31 cellular contexts compared by ENCODE assay signal in genomic region chr4:45063166-45063565, GRCh38.
DNase-seq lines count a peak whose midpoint lies in the region; ATAC-seq and TF ChIP-seq lines count a peak whose summit lies in the region.
"Had no signal": no experiment of that assay in that cellular context is flagged by ENCODE, and none has a peak within 500 bp of the region (broad histone marks: within the 10 kb centered on the region; RNA-seq: fewer than 3 reads in every experiment).

No MANE protein-coding gene starts in this region.

- H3K4me1 ChIP-seq in osteoblast (ENCODE audit: insufficient read depth, low read length): no peaks in the 10 kb centered on the region
- H3K4me1 ChIP-seq: BLaER1, HAP-1, prostate gland, right lobe of liver, vagina had no signal

- no peak overlapping the region for H2AFZ ChIP-seq in osteoblast (ENCODE audit: low read length)

- H3K4me3 ChIP-seq in osteoblast (ENCODE audit: insufficient read depth, low read length): no peak overlapping the region
- H3K4me3 ChIP-seq: BLaER1, coronary artery, HAP-1, prostate gland, right lobe of liver, vagina had no signal

- TF ChIP-seq CTCF in VCaP (conservative IDR thresholded peaks at IDR 0.05): no peak
- no peak for TF ChIP-seq CTCF in osteoblast (IDR thresholded peaks at IDR 0.05; ENCODE audit: extremely low read depth, low read depth, low read length)

- peak; percentile 11 for DNase-seq in D341Med (ENCODE audit: low spot score)
- peak; percentile 39 for DNase-seq in NCI-H2081 treated with DMSO at 0.1 percent for 48 hours (lab: John Stamatoyannopoulos, UW)
- peak; percentile 41 for DNase-seq in middle frontal gyrus (ENCODE audit: extremely low spot score, low spot score)
- no peak for DNase-seq in SW480 (ENCODE audit: low spot score)
- DNase-seq in osteoblast (ENCODE audit: insufficient read length, low spot score, missing footprints): no peak
- DNase-seq: activated CD4-positive, alpha-beta T cell treated with anti-CD3 and anti-CD28 coated beads, Interleukin-2, amount 10 ng/mL, durations not matched to agents 7 days and 5 days; activated effector memory CD4-positive, alpha-beta T cell treated with anti-CD3 and anti-CD28 coated beads, Interleukin-2, amount 50 U/mL, for 16 hours; activated naive CD8-positive, alpha-beta T cell treated with anti-CD3 and anti-CD28 coated beads for 36 hours; activated T-cell treated with anti-CD3 and anti-CD28 coated beads, Interleukin-2, amount 50 U/mL, for 1 hour; DMS53; effector CD8-positive, alpha-beta T cell; Karpas-422; left ventricle myocardium superior; NCI-H1436 treated with DMSO at 0.1 percent for 48 hours; NCI-H774; right lobe of liver; stimulated activated CD8-positive, alpha-beta memory T cell treated with anti-CD3 and anti-CD28 coated beads, Interleukin-4, amount 100 ng/mL, for 48 hours; stimulated activated naive CD8-positive, alpha-beta T cell treated with anti-CD3 and anti-CD28 coated beads, Interleukin-15, amount 100 ng/mL, for 72 hours; SW 1271; T1000 had no signal

- H3K27ac ChIP-seq in VCaP: peak overlapping the region; percentile 17; the same call in 1 of the 2 replicates
- no peak overlapping the region for H3K27ac ChIP-seq in osteoblast (ENCODE audit: low read depth, low read length)
- H3K27ac ChIP-seq: BLaER1, coronary artery, epithelial cell of prostate, neutrophil, prostate gland, right lobe of liver, vagina had no signal

- H3K36me3 ChIP-seq in osteoblast (ENCODE audit: insufficient read depth, low read length): no peaks in the 10 kb centered on the region
- H3K36me3 ChIP-seq: BLaER1, HAP-1, neutrophil, prostate gland, right lobe of liver, vagina had no signal

- H4K20me1 ChIP-seq in osteoblast (ENCODE audit: insufficient read depth, low read length): no peaks in the 10 kb centered on the region
- H4K20me1 ChIP-seq: BLaER1 had no signal

- H3K9me3 ChIP-seq in osteoblast (ENCODE audit: low read depth, low read length): no peaks in the 10 kb centered on the region
- H3K9me3 ChIP-seq: BLaER1, HAP-1, neutrophil, prostate gland, right lobe of liver, vagina had no signal

- H3K4me2 ChIP-seq in osteoblast (ENCODE audit: insufficient read depth, low read length): no peak overlapping the region
- H3K4me2 ChIP-seq: BLaER1 had no signal

- ATAC-seq in HG03520 (IDR thresholded peaks at IDR 0.05; ENCODE audit: unreplicated experiment): no peak
- ATAC-seq: HepG2; left ventricle myocardium superior; right lobe of liver; stimulated activated naive CD8-positive, alpha-beta T cell treated with anti-CD3 and anti-CD28 coated beads, Interleukin-15, amount 100 ng/mL, for 72 hours; WTC11 had no signal

- H3K27me3 ChIP-seq in osteoblast (ENCODE audit: insufficient read depth, low read length): no peaks in the 10 kb centered on the region
- H3K27me3 ChIP-seq: BLaER1, neutrophil, right lobe of liver, vagina had no signal

- H3K79me2 ChIP-seq in osteoblast (ENCODE audit: insufficient read depth, low read length): no peaks in the 10 kb centered on the region

Comparison
In these comparisons a context has a peak if more than half of its experiments do, and no peak if none do; other contexts are left out.
1. DNase-seq: peak in D341Med (single experiment), NCI-H2081 treated with DMSO at 0.1 percent for 48 hours (single experiment) and middle frontal gyrus (single experiment); none in SW480 (single experiment) and osteoblast (single experiment).